8 cellular contexts compared by ENCODE assay signal in genomic region chr3:156151824-156152428, GRCh38. TPM values are rescaled to one million over a fixed set of nuclear protein-coding genes. Genes with fewer than 3 reads are reported as not detected.
DNase-seq lines count a peak whose midpoint lies in the region; ATAC-seq and TF ChIP-seq lines count a peak whose summit lies in the region.

No MANE protein-coding gene starts in this region.

- WGBS in heart right ventricle, 2 donors = 38 to 39% methylated on average over 10 of the region's 10 CpGs

- no peaks in the 10 kb centered on the region for H3K9me3 ChIP-seq in CD4-positive, alpha-beta T cell (ENCODE audit: control insufficient read depth, low read length)
- peaks cover 0 to 2% (median 0%) of the 10 kb centered on the region in 11 donors for H3K9me3 ChIP-seq in heart right ventricle

- peak; percentile 30 to 56 (median 39) for DNase-seq in CD4-positive, alpha-beta T cell
- peak; percentile 70 for DNase-seq in M059J (ENCODE audit: low read depth)
- DNase-seq in SHP77 treated with DMSO at 0.1 percent for 48 hours (lab: John Stamatoyannopoulos, UW) = peak; percentile 65
- peak; percentile 46 for DNase-seq in activated naive CD4-positive, alpha-beta T cell treated with anti-CD3 and anti-CD28 coated beads, Interleukin-2, amount 50 U/mL, for 16 hours
- DNase-seq in heart right ventricle = peak; percentile 53 to 69

- no peaks in the 10 kb centered on the region for H3K9me3 Mint-ChIP-seq in CD4-positive, alpha-beta T cell

- POLR2A ChIA-PET in CD4-positive, alpha-beta T cell (lab: Charles Lee) = interaction anchor here (0.7 to 1.0 kb wide), 4 partner anchors 8 to 373 kb away, joined by 3 to 4 read pairs (median 3); no protein-coding TSS in a partner anchor

- no peak overlapping the region for H3K27ac ChIP-seq in CD4-positive, alpha-beta T cell (ENCODE audit: low read depth, low read length)
- H3K27ac ChIP-seq in heart right ventricle (peak overlapping the region in 1 of 10 donors; percentile 73), rectal smooth muscle tissue (ENCODE audit: low read depth, low read length) (peak overlapping the region; percentile 34)

- H3K4me1 Mint-ChIP-seq in CD4-positive, alpha-beta T cell (ENCODE audit: low read depth) = no peaks in the 10 kb centered on the region

- no peak overlapping the region for H3K4me3 Mint-ChIP-seq in CD4-positive, alpha-beta T cell

- H3K4me1 ChIP-seq in heart right ventricle (peaks cover 6 to 42% (median 26%) of the 10 kb centered on the region in 9 donors), rectal smooth muscle tissue (ENCODE audit: control insufficient read depth, insufficient read depth, low read length) (peaks cover 21% of the 10 kb centered on the region)

- no peak overlapping the region for H3K4me3 ChIP-seq in heart right ventricle
- H3K4me3 ChIP-seq in rectal smooth muscle tissue (ENCODE audit: low read length) = no peak overlapping the region

- H3K27me3 Mint-ChIP-seq in CD4-positive, alpha-beta T cell = no peaks in the 10 kb centered on the region

- H3K27me3 ChIP-seq in CD4-positive, alpha-beta T cell (ENCODE audit: control insufficient read depth, insufficient read depth, low read length) = no peaks in the 10 kb centered on the region
- H3K27me3 ChIP-seq in heart right ventricle = no peaks in the 10 kb centered on the region
- no peaks in the 10 kb centered on the region for H3K27me3 ChIP-seq in rectal smooth muscle tissue (ENCODE audit: control insufficient read depth, insufficient read depth, low read length)

- H3K36me3 ChIP-seq in heart right ventricle (no peaks in the 10 kb centered on the region), rectal smooth muscle tissue (ENCODE audit: control insufficient read depth, insufficient read depth, low read length) (no peaks in the 10 kb centered on the region)

- CTCF ChIA-PET in CD4-positive, alpha-beta T cell (lab: Charles Lee) = interaction anchor here (0.7 to 3.1 kb wide), 5 partner anchors 12 to 985 kb away, joined by 3 to 11 read pairs (median 4); no protein-coding TSS in a partner anchor

- no peak overlapping the region for H3K27ac Mint-ChIP-seq in CD4-positive, alpha-beta T cell

- intact Hi-C loops in CD4-positive, alpha-beta T cell (cut with DNase I, micrococcal nuclease) = loop anchor here (1.0 to 5.0 kb wide), 9 partner anchors 357 to 1087 kb away; partner anchors contain the start of gene TIPARP (in 1 of the 2)
- intact Hi-C loops in heart right ventricle (cut with DNase I) = loop anchor here (1.0 to 10.0 kb wide), 24 partner anchors 105 to 985 kb away; partner anchors contain the start of gene TIPARP (in 4 of the 10)

- H3K36me3 Mint-ChIP-seq in CD4-positive, alpha-beta T cell (ENCODE audit: low read depth) = no peaks in the 10 kb centered on the region

- no peak overlapping the region for H3K9ac ChIP-seq in rectal smooth muscle tissue (ENCODE audit: low read length)

- peak; percentile 66 for ATAC-seq in CD4-positive, alpha-beta T cell (ENCODE audit: poor library complexity)
- peak; percentile 60 for ATAC-seq in GM19463 (IDR thresholded peaks at IDR 0.05; ENCODE audit: unreplicated experiment)
- ATAC-seq in heart right ventricle = peak; percentile 39 to 81 (median 76)
- no peak for ATAC-seq in HG02642 (IDR thresholded peaks at IDR 0.05; ENCODE audit: poor library complexity, unreplicated experiment)

- peak; percentile 83 for TF ChIP-seq CTCF in CD4-positive, alpha-beta T cell (IDR thresholded peaks at IDR 0.05)
- TF ChIP-seq CTCF in heart right ventricle (IDR thresholded peaks at IDR 0.05) = peak; percentile 34 to 84 (median 78)

RNA-seq across cellular contexts. Expression of gene KCNAB1, which starts 31.5 kb away (rescaled TPM):
- under 1 TPM in 1 of 2 experiments, not detected in 1; 0.14 TPM for total RNA-seq in CD4-positive, alpha-beta T cell
- total RNA-seq in M059J (2014; rRNA removed; shearing (Covaris generic)) = 0.05 and 0.69 TPM in 2 replicates
- 1 to 10 TPM; 1.6 to 5.0 (median 3.0) TPM for total RNA-seq in heart right ventricle
- polyA plus RNA-seq in heart right ventricle = 1 to 10 TPM; 1.4 to 2.5 TPM
